Comparison of ENCODE assay signal across 8 cellular contexts in genomic region chr2:201257941-201258665, GRCh38. TPM values are rescaled to one million over a fixed set of nuclear protein-coding genes. Genes with fewer than 3 reads are reported as not detected.
DNase-seq lines count a peak whose midpoint lies in the region; ATAC-seq and TF ChIP-seq lines count a peak whose summit lies in the region.

No MANE protein-coding gene starts in this region.

- intact Hi-C loops in transverse colon (cut with DNase I; ENCODE audit: low total_unique reads), result loop anchor here (10.0 kb wide), 1 partner anchor 107 kb away; no protein-coding TSS in a partner anchor

- peak overlapping the region; percentile 37 for H2BK5ac ChIP-seq in trophoblast cell (ENCODE audit: low read depth, low read length, poor library complexity)

- peak overlapping the region; percentile 89 for H4K91ac ChIP-seq in trophoblast cell (ENCODE audit: low read depth, low read length)

- H3K4me3 ChIP-seq in BLaER1, result peak overlapping the region; percentile 66
- H3K4me3 ChIP-seq in trophoblast cell (ENCODE audit: low read depth, low read length), result peak overlapping the region; percentile 63
- H3K4me3 ChIP-seq in transverse colon, result peak overlapping the region; percentile 10 to 76 (median 54)

- peak; percentile 79 for DNase-seq in SIG-M5 (lab: John Stamatoyannopoulos, UW)
- DNase-seq in activated gamma-delta T cell treated with Interleukin-2 at 50 U/mL for 16 hours, result peak; percentile 97
- DNase-seq in germinal center (ENCODE audit: low spot score), result peak; percentile 71
- peak; percentile 4 to 67 for DNase-seq in trophoblast cell
- peak; percentile 92 for DNase-seq in transverse colon

- H2AFZ ChIP-seq in trophoblast cell (ENCODE audit: insufficient read depth, low read length, poor library complexity), result peak overlapping the region; percentile 65

- H3K4ac ChIP-seq in trophoblast cell (ENCODE audit: low read depth, low read length), result peak overlapping the region; percentile 46

- TF ChIP-seq POLR2A in transverse colon (IDR thresholded peaks at IDR 0.05), result peak; percentile 62

- H3K4me1 ChIP-seq in BLaER1 (peaks cover 97% of the 10 kb centered on the region), trophoblast cell (ENCODE audit: control insufficient read depth in 1 of 2, insufficient read depth in 2 of 2, low read length in 2 of 2) (peaks cover 8 to 12% of the 10 kb centered on the region in 2 experiments), transverse colon (peaks cover 7 to 63% (median 28%) of the 10 kb centered on the region in 4 donors)

- peak overlapping the region; percentile 61 for H4K8ac ChIP-seq in trophoblast cell (ENCODE audit: low read depth, low read length)

- H3K4me2 ChIP-seq in BLaER1 (peak overlapping the region; percentile 95), trophoblast cell (ENCODE audit: low read length) (peak overlapping the region; percentile 67)

- H2AK5ac ChIP-seq in trophoblast cell (ENCODE audit: low read length), result no peak overlapping the region

- H3K18ac ChIP-seq in trophoblast cell (ENCODE audit: low read length), result peak overlapping the region; percentile 3

- H2BK12ac ChIP-seq in trophoblast cell (ENCODE audit: low read length), result peak overlapping the region; percentile 19

- H3K23ac ChIP-seq in trophoblast cell (ENCODE audit: low read length), result no peak overlapping the region

- peak overlapping the region; percentile 96 for H3K27ac ChIP-seq in BLaER1
- peak overlapping the region; percentile 80 for H3K27ac ChIP-seq in trophoblast cell (ENCODE audit: low read depth, low read length)
- H3K27ac ChIP-seq in transverse colon, result peak overlapping the region; percentile 92 to 97 (median 94)

- H3K27me3 ChIP-seq in BLaER1 (no peaks in the 10 kb centered on the region), trophoblast cell (ENCODE audit: insufficient read depth, low read length) (no peaks in the 10 kb centered on the region), transverse colon (no peaks in the 10 kb centered on the region)

- peak overlapping the region; percentile 86 for H3K9ac ChIP-seq in BLaER1
- H3K9ac ChIP-seq in trophoblast cell (ENCODE audit: low read length), result peak overlapping the region; percentile 26

- H3K14ac ChIP-seq in trophoblast cell (ENCODE audit: low read length), result peak overlapping the region; percentile 9

- no peaks in the 10 kb centered on the region for H4K20me1 ChIP-seq in BLaER1

- WGBS in trophoblast cell (ENCODE audit: extremely low coverage, insufficient coverage, insufficient read length), result no CpG with 5 or more reads among the region's 11 CpGs
- 0% methylated on average over 8 to 11 of the region's 11 CpGs for WGBS in transverse colon (ENCODE audit: low coverage in 1 of 2), 2 donors

- peak overlapping the region; percentile 14 for H4K12ac ChIP-seq in trophoblast cell (ENCODE audit: low read depth, low read length)

- TF ChIP-seq EP300 in transverse colon (IDR thresholded peaks at IDR 0.05; ENCODE audit: low read depth), result no peak

- in situ Hi-C loops in transverse colon (cut with MboI; ENCODE audit: low pct_ligation_motif_present in 1 of 4, low pct_unique_long_range_greater_than_20kb in 1 of 4, low sequenced_read_pairs in 3 of 4), result no loop called here

- peaks cover 14% of the 10 kb centered on the region for H3K36me3 ChIP-seq in BLaER1
- H3K36me3 ChIP-seq in trophoblast cell (ENCODE audit: control insufficient read depth in 1 of 2, insufficient read depth in 2 of 2, low read length in 2 of 2), result no peaks in the 10 kb centered on the region
- no peaks in the 10 kb centered on the region for H3K36me3 ChIP-seq in transverse colon

- peak in 1 of 5 experiments; percentile 8 for TF ChIP-seq CTCF in transverse colon (IDR thresholded peaks at IDR 0.05)

- H2BK120ac ChIP-seq in trophoblast cell (ENCODE audit: insufficient read depth, low read length, poor library complexity), result peak overlapping the region; percentile 4

- H3K9me3 ChIP-seq in BLaER1, result no peaks in the 10 kb centered on the region
- H3K9me3 ChIP-seq in trophoblast cell (ENCODE audit: insufficient read depth, low read depth, low read length), result no peaks in the 10 kb centered on the region
- H3K9me3 ChIP-seq in transverse colon, result no peaks in the 10 kb centered on the region

- no peaks in the 10 kb centered on the region for H3K79me2 ChIP-seq in trophoblast cell (ENCODE audit: control insufficient read depth, insufficient read depth, low read length, poor library complexity)

- ATAC-seq in GM19372 (IDR thresholded peaks at IDR 0.05; ENCODE audit: low read depth, unreplicated experiment) (peak; percentile 59), HG03520 (IDR thresholded peaks at IDR 0.05; ENCODE audit: unreplicated experiment) (peak; percentile 63)

- peaks cover 12% of the 10 kb centered on the region for H3K79me1 ChIP-seq in trophoblast cell (ENCODE audit: low read length)

RNA-seq across cellular contexts. Expression of gene CASP8, which starts 2.2 kb away (rescaled TPM):
- 3.1 and 3.4 TPM in 2 replicates for polyA plus RNA-seq in trophoblast cell (2013)
- total RNA-seq in transverse colon, result 10 to 100 TPM; 27.6 to 55.7 (median 40.5) TPM

Comparison
In these comparisons a context has a peak if more than half of its experiments do, and no peak if none do; other contexts are left out.
1. Peak in every context shown above with its lines: DNase-seq, ATAC-seq, H3K4me3 ChIP-seq and H3K27ac ChIP-seq.
2. DNase-seq: peak in every context shown above with its lines; median percentile 97 in activated gamma-delta T cell treated with Interleukin-2 at 50 U/mL for 16 hours; 92 in transverse colon; 79 in SIG-M5; 71 in germinal center; 36 in trophoblast cell.